In the genomic region with DNA sequence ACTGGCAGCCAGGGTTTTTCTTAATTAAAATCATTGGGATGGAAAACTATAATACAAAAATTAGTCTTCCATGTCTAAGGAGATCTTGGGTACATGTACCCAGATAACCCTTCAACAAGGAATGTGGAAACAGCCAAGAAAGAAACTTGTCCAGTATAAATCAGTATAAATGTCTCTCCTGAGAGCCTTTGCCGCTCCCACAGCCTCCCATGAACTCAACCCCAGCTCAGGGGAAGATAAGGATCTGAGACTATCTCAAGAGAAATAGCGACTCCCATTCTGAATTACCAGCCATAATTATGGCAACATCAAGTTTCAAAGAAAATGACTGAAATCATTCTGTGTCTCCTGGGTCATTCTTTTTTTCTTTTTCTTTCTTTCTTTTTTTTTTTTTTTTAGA, we compare ENCODE assay signal across 3 cellular contexts.
"Had no signal": no experiment of that assay in that cellular context is flagged by ENCODE, and none has a peak within 500 bp of the region (broad histone marks: within the 10 kb centered on the region; RNA-seq: fewer than 3 reads in every experiment).

No MANE protein-coding gene starts in this region.

- H3K4me3 ChIP-seq: GM12878 had no signal

- DNase-seq: GDM1, GF-D8 had no signal
